In genomic region chr3:40800343-40800742, GRCh38 we compare ENCODE assay signal across 8 cellular contexts.
A peak's percentile ranks its signal among the peaks of the same experiment; 100 is the strongest.
DNase-seq lines count a peak whose midpoint lies in the region; ATAC-seq and TF ChIP-seq lines count a peak whose summit lies in the region.

No MANE protein-coding gene starts in this region.

- DNase-seq in GM04504 (ENCODE audit: low read depth) (peak; percentile 15), RKO (ENCODE audit: low spot score) (peak; percentile 73), fibroblast of the aortic adventitia (ENCODE audit: low read depth) (peak; percentile 56), sciatic nerve (ENCODE audit: low spot score) (no peak), GM13977 (ENCODE audit: low spot score) (no peak)

- TF ChIP-seq CTCF in fibroblast of the aortic adventitia (IDR thresholded peaks at IDR 0.05; ENCODE audit: insufficient read depth, low read length) (no peak), GM13977 (IDR thresholded peaks at IDR 0.05; ENCODE audit: extremely low read depth, insufficient read depth, missing control alignments) (no peak)

- no peak overlapping the region for H3K4me3 ChIP-seq in fibroblast of the aortic adventitia (ENCODE audit: low read depth, low read length)

- intact Hi-C loops in sciatic nerve (cut with DNase I) = no loop called here

- ATAC-seq in sciatic nerve (peak; percentile 98), HG03025 (IDR thresholded peaks at IDR 0.05; ENCODE audit: low FRiP score, unreplicated experiment) (no peak), GM18870 (IDR thresholded peaks at IDR 0.05; ENCODE audit: unreplicated experiment) (no peak), GM18873 (IDR thresholded peaks at IDR 0.05; ENCODE audit: low FRiP score, unreplicated experiment) (no peak)

- in situ Hi-C loops in GM13977 (cut with MboI; ENCODE audit: low pct_unique_long_range_greater_than_20kb, low sequenced_read_pairs, unreplicated experiment) = no loop called here

Comparison
In these comparisons a context has a peak if more than half of its experiments do, and no peak if none do; other contexts are left out.
1. DNase-seq: peak in GM04504 (single experiment), RKO (single experiment) and fibroblast of the aortic adventitia (single experiment); none in sciatic nerve (single experiment) and GM13977 (single experiment).